In the genomic region with DNA sequence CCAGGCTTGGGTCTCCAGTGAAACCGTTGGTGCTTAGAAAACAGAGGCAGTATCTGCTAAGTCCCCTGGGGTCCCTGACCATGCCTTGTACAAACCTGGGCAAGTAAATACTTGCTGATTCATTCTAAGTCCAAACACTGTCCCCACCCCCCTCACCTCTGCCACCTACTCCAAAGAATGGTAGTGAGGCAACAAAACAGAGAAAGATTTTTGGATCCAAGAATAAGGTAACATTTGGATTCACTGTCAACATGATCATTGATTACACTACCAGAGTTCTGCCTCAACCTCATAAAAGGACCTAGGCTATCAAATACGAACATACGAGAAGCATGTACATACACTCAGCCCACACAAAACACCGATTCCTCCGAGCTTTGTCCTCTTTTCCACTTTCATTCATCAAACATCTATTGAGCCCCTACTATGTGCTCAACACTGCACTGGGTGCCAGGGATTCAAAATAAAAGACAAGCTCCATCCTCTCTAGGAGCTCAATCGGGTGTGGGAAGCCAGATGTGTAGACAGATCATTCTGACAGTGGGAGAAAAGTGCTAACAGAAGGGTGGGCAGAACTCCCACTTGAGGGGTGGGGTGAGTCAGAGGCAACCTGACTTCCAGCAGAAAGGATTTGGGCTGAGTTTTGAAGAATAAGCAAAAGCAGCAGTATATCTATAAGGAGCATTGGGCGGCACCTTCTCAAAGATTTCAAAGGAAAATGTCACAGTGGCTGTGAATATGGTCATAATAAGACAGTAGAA, we compare ENCODE assay signal across 28 cellular contexts.
"Had no signal": no experiment of that assay in that cellular context is flagged by ENCODE, and none has a peak within 500 bp of the region (broad histone marks: within the 10 kb centered on the region; RNA-seq: fewer than 3 reads in every experiment).

No MANE protein-coding gene starts in this region.

- H3K9me3 Mint-ChIP-seq: activated CD4-positive, alpha-beta memory T cell treated with anti-CD3 and anti-CD28 coated beads, Interleukin-2, amount 10 ng/mL, durations not matched to agents 7 days and 5 days; activated CD4-positive, alpha-beta T cell treated with anti-CD3 and anti-CD28 coated beads, Interleukin-2, amount 10 ng/mL, durations not matched to agents 7 days and 5 days; activated naive CD4-positive, alpha-beta T cell treated with anti-CD3 and anti-CD28 coated beads, Interleukin-2, amount 10 ng/mL, durations not matched to agents 7 days and 5 days; activated naive CD8-positive, alpha-beta T cell treated with anti-CD3 and anti-CD28 coated beads, Interleukin-2, amount 10 ng/mL, durations not matched to agents 7 days and 5 days; activated T-cell treated with anti-CD3 and anti-CD28 coated beads, Interleukin-2, amount 50 U/mL, for 24 hours had no signal

- ATAC-seq: activated CD4-positive, alpha-beta T cell treated with anti-CD3 and anti-CD28 coated beads for 36 hours; activated naive CD4-positive, alpha-beta T cell treated with anti-CD3 and anti-CD28 coated beads, Interleukin-2, amount 50 U/mL, for 72 hours; activated T-cell treated with anti-CD3 and anti-CD28 coated beads, Interleukin-2, amount 50 U/mL, for 72 hours; gastroesophageal sphincter had no signal

- H3K27ac Mint-ChIP-seq: activated CD4-positive, alpha-beta memory T cell treated with anti-CD3 and anti-CD28 coated beads, Interleukin-2, amount 10 ng/mL, durations not matched to agents 7 days and 5 days; activated CD4-positive, alpha-beta T cell treated with anti-CD3 and anti-CD28 coated beads for 36 hours; activated CD4-positive, alpha-beta T cell treated with anti-CD3 and anti-CD28 coated beads, Interleukin-2, amount 10 ng/mL, durations not matched to agents 7 days and 5 days; activated naive CD4-positive, alpha-beta T cell treated with anti-CD3 and anti-CD28 coated beads, Interleukin-2, amount 10 ng/mL, durations not matched to agents 7 days and 5 days; activated naive CD4-positive, alpha-beta T cell treated with anti-CD3 and anti-CD28 coated beads, Interleukin-2, amount 50 U/mL, for 72 hours; activated naive CD8-positive, alpha-beta T cell treated with anti-CD3 and anti-CD28 coated beads, Interleukin-2, amount 10 ng/mL, durations not matched to agents 7 days and 5 days; activated T-cell treated with anti-CD3 and anti-CD28 coated beads, Interleukin-2, amount 50 U/mL, for 24 hours; activated T-cell treated with anti-CD3 and anti-CD28 coated beads, Interleukin-2, amount 50 U/mL, for 72 hours; brain had no signal

- H3K27me3 Mint-ChIP-seq: activated CD4-positive, alpha-beta memory T cell treated with anti-CD3 and anti-CD28 coated beads, Interleukin-2, amount 10 ng/mL, durations not matched to agents 7 days and 5 days; activated CD4-positive, alpha-beta T cell treated with anti-CD3 and anti-CD28 coated beads for 36 hours; activated CD4-positive, alpha-beta T cell treated with anti-CD3 and anti-CD28 coated beads, Interleukin-2, amount 10 ng/mL, durations not matched to agents 7 days and 5 days; activated naive CD4-positive, alpha-beta T cell treated with anti-CD3 and anti-CD28 coated beads, Interleukin-2, amount 10 ng/mL, durations not matched to agents 7 days and 5 days; activated naive CD8-positive, alpha-beta T cell treated with anti-CD3 and anti-CD28 coated beads, Interleukin-2, amount 10 ng/mL, durations not matched to agents 7 days and 5 days; activated T-cell treated with anti-CD3 and anti-CD28 coated beads, Interleukin-2, amount 50 U/mL, for 24 hours had no signal

- H3K36me3 ChIP-seq: ascending aorta, breast epithelium, cardiac muscle cell, colonic mucosa, esophagus squamous epithelium, gastroesophageal sphincter had no signal

- H3K27ac ChIP-seq: ascending aorta, breast epithelium, cardiac muscle cell, colonic mucosa, epithelial cell of prostate, esophagus squamous epithelium, gastroesophageal sphincter had no signal

- H3K4me1 ChIP-seq: ascending aorta, breast epithelium, colonic mucosa, esophagus squamous epithelium, gastroesophageal sphincter had no signal

- H3K4me3 ChIP-seq: ascending aorta, breast epithelium, cardiac muscle cell, colonic mucosa, esophagus squamous epithelium, gastroesophageal sphincter had no signal

- H3K36me3 Mint-ChIP-seq: activated naive CD4-positive, alpha-beta T cell treated with anti-CD3 and anti-CD28 coated beads, Interleukin-2, amount 10 ng/mL, durations not matched to agents 7 days and 5 days; activated naive CD8-positive, alpha-beta T cell treated with anti-CD3 and anti-CD28 coated beads, Interleukin-2, amount 10 ng/mL, durations not matched to agents 7 days and 5 days; brain had no signal

- H3K9me3 ChIP-seq: ascending aorta, breast epithelium, colonic mucosa, esophagus squamous epithelium, gastroesophageal sphincter had no signal

- H3K27me3 ChIP-seq: ascending aorta, breast epithelium, cardiac muscle cell, colonic mucosa, esophagus squamous epithelium had no signal

- H3K4me3 Mint-ChIP-seq: activated CD4-positive, alpha-beta memory T cell treated with anti-CD3 and anti-CD28 coated beads, Interleukin-2, amount 10 ng/mL, durations not matched to agents 7 days and 5 days; activated CD4-positive, alpha-beta T cell treated with anti-CD3 and anti-CD28 coated beads for 36 hours; activated CD4-positive, alpha-beta T cell treated with anti-CD3 and anti-CD28 coated beads, Interleukin-2, amount 10 ng/mL, durations not matched to agents 7 days and 5 days; activated naive CD4-positive, alpha-beta T cell treated with anti-CD3 and anti-CD28 coated beads, Interleukin-2, amount 10 ng/mL, durations not matched to agents 7 days and 5 days; activated naive CD8-positive, alpha-beta T cell treated with anti-CD3 and anti-CD28 coated beads, Interleukin-2, amount 10 ng/mL, durations not matched to agents 7 days and 5 days; activated T-cell treated with anti-CD3 and anti-CD28 coated beads, Interleukin-2, amount 50 U/mL, for 24 hours; activated T-cell treated with anti-CD3 and anti-CD28 coated beads, Interleukin-2, amount 50 U/mL, for 72 hours; brain had no signal

- DNase-seq: activated CD4-positive, alpha-beta memory T cell treated with anti-CD3 and anti-CD28 coated beads, Interleukin-2, amount 10 ng/mL, durations not matched to agents 7 days and 5 days; activated CD4-positive, alpha-beta T cell treated with anti-CD3 and anti-CD28 coated beads for 36 hours; activated CD4-positive, alpha-beta T cell treated with anti-CD3 and anti-CD28 coated beads, Interleukin-2, amount 10 ng/mL, durations not matched to agents 7 days and 5 days; activated CD4-positive, alpha-beta T cell treated with anti-CD3 and anti-CD28 coated beads, Interleukin-2, amount 50 U/mL, for 4 hours; activated CD4-positive, CD25-positive, alpha-beta regulatory T cell; activated CD4-positive, CD25-positive, alpha-beta regulatory T cell treated with anti-CD3 and anti-CD28 coated beads, Interleukin-2, amount 50 U/mL, for 72 hours; activated CD8-positive, alpha-beta memory T cell treated with anti-CD3 and anti-CD28 coated beads, Interleukin-2, amount 50 U/mL, for 48 hours; activated gamma-delta T cell; activated naive CD4-positive, alpha-beta T cell; activated naive CD4-positive, alpha-beta T cell treated with anti-CD3 and anti-CD28 coated beads, Interleukin-2, amount 10 ng/mL, durations not matched to agents 7 days and 5 days; activated naive CD8-positive, alpha-beta T cell treated with anti-CD3 and anti-CD28 coated beads, Interleukin-2, amount 10 ng/mL, durations not matched to agents 7 days and 5 days; activated T-cell treated with anti-CD3 and anti-CD28 coated beads for 4 hours; activated T-cell treated with anti-CD3 and anti-CD28 coated beads, Interleukin-2, amount 50 U/mL, for 24 hours; activated T-cell treated with anti-CD3 and anti-CD28 coated beads, Interleukin-2, amount 50 U/mL, for 72 hours; central memory CD4-positive, alpha-beta T cell; cerebellar nuclear complex; colonic mucosa; effector CD8-positive, alpha-beta T cell; esophagus squamous epithelium; foreskin melanocyte; T-helper 2 cell had no signal

- H3K4me1 Mint-ChIP-seq: activated CD4-positive, alpha-beta memory T cell treated with anti-CD3 and anti-CD28 coated beads, Interleukin-2, amount 10 ng/mL, durations not matched to agents 7 days and 5 days; activated CD4-positive, alpha-beta T cell treated with anti-CD3 and anti-CD28 coated beads for 36 hours; activated CD4-positive, alpha-beta T cell treated with anti-CD3 and anti-CD28 coated beads, Interleukin-2, amount 10 ng/mL, durations not matched to agents 7 days and 5 days; activated naive CD4-positive, alpha-beta T cell treated with anti-CD3 and anti-CD28 coated beads, Interleukin-2, amount 10 ng/mL, durations not matched to agents 7 days and 5 days; activated naive CD8-positive, alpha-beta T cell treated with anti-CD3 and anti-CD28 coated beads, Interleukin-2, amount 10 ng/mL, durations not matched to agents 7 days and 5 days had no signal
